In genomic region chr1:222741630-222742457, GRCh38 we compare ENCODE assay signal across 11 cellular contexts. TPM values are rescaled to one million over a fixed set of nuclear protein-coding genes. Genes with fewer than 3 reads are reported as not detected.
"Had no signal": no experiment of that assay in that cellular context is flagged by ENCODE, and none has a peak within 500 bp of the region (broad histone marks: within the 10 kb centered on the region; RNA-seq: fewer than 3 reads in every experiment).

No MANE protein-coding gene starts in this region.

RNA-seq across cellular contexts. Expression of gene FAM177B, which starts 4.8 kb away (rescaled TPM):
- total RNA-seq: glomerular endothelial cell, left lobe of liver, mesothelial cell of epicardium, occipital lobe, psoas muscle, renal cortical epithelial cell, skeletal muscle tissue, temporal lobe, vagina had no signal
- polyA plus RNA-seq: naive thymus-derived CD8-positive, alpha-beta T cell; neural cell had no signal
